23 cellular contexts compared by ENCODE assay signal in genomic region chr9:14331120-14331519, GRCh38. TPM values are rescaled to one million over a fixed set of nuclear protein-coding genes. Genes with fewer than 3 reads are reported as not detected.
"Had no signal": no experiment of that assay in that cellular context is flagged by ENCODE, and none has a peak within 500 bp of the region (broad histone marks: within the 10 kb centered on the region; RNA-seq: fewer than 3 reads in every experiment).

No MANE protein-coding gene starts in this region.

- H3K9ac ChIP-seq: neural progenitor cell, parathyroid adenoma had no signal

- ATAC-seq: left ventricle myocardium superior; lower lobe of right lung; naive thymus-derived CD4-positive, alpha-beta T cell; right lobe of liver; stimulated activated naive CD8-positive, alpha-beta T cell treated with anti-CD3 and anti-CD28 coated beads, Interleukin-15, amount 100 ng/mL, for 72 hours had no signal

- H3K9me3 ChIP-seq: colonic mucosa, esophagus squamous epithelium, lower lobe of right lung, right lobe of liver, thyroid gland, vagina had no signal

- H3K4me2 ChIP-seq: neural progenitor cell, smooth muscle cell had no signal

- H3K79me2 ChIP-seq: parathyroid adenoma had no signal

- DNase-seq: colonic mucosa; effector CD8-positive, alpha-beta T cell; endodermal cell; esophagus squamous epithelium; immature natural killer cell; islet precursor cell; kidney glomerular epithelial cell; left ventricle myocardium superior; lower lobe of right lung; mesenchymal stem cell; naive thymus-derived CD4-positive, alpha-beta T cell; right lobe of liver; stimulated activated CD4-positive, alpha-beta T cell treated with anti-CD3 and anti-CD28 coated beads, Interleukin-12 subunit alpha, Interleukin-12 subunit beta, amount 100 ng/mL, for 4 hours; stimulated activated CD4-positive, alpha-beta T cell treated with anti-CD3 and anti-CD28 coated beads, Interleukin-1b, Interleukin-23, amount 100 ng/mL, for 48 hours; stimulated activated CD4-positive, alpha-beta T cell treated with anti-CD3 and anti-CD28 coated beads, Interleukin-4, amount 100 ng/mL, for 1 hour; stimulated activated CD8-positive, alpha-beta memory T cell treated with anti-CD3 and anti-CD28 coated beads, Interleukin-4, amount 100 ng/mL, for 48 hours; stimulated activated naive CD4-positive, alpha-beta T cell; stimulated activated naive CD8-positive, alpha-beta T cell treated with anti-CD3 and anti-CD28 coated beads, Interleukin-15, amount 100 ng/mL, for 72 hours; thyroid gland had no signal

- H3K4me1 ChIP-seq: colonic mucosa, lower lobe of right lung, neural progenitor cell, parathyroid adenoma, right lobe of liver had no signal

- H3K36me3 ChIP-seq: colonic mucosa, esophagus squamous epithelium, lower lobe of right lung, neural progenitor cell, right lobe of liver, thyroid gland, vagina had no signal

- H2AFZ ChIP-seq: neural progenitor cell, parathyroid adenoma had no signal

- H3K4me3 ChIP-seq: colonic mucosa, esophagus squamous epithelium, lower lobe of right lung, neural progenitor cell, right lobe of liver, smooth muscle cell, thyroid gland, vagina had no signal

- H3K27me3 ChIP-seq: colonic mucosa, neural progenitor cell, right lobe of liver, thyroid gland, vagina had no signal

- H3K27ac ChIP-seq: colonic mucosa, lower lobe of right lung, neural progenitor cell, parathyroid adenoma, right lobe of liver, thyroid gland, vagina had no signal

RNA-seq across cellular contexts. Expression of gene NFIB, which starts 17.2 kb away (rescaled TPM):
- polyA plus RNA-seq: immature natural killer cell; naive thymus-derived CD4-positive, alpha-beta T cell had no signal
